8 cellular contexts compared by ENCODE assay signal in the genomic region with DNA sequence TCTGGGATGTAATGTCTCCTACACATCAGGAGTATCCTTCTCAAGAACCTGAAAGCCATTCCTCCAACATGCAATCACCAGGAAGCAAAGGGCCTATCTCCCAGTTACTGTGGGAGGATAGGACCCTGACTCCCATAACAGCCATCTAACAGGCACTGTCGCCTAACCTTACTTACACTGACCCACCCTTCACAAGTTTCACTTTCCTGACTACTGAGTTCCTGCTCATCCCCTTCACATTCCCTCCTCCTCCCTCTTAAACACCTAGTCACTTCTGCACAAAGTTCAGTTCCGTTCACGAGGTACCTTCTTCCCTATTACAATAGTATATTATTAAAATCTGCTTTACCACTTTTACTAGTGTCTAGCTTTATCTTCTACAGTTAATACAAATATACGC. TPM values are rescaled to one million over a fixed set of nuclear protein-coding genes. Genes with fewer than 3 reads are reported as not detected.
DNase-seq lines count a peak whose midpoint lies in the region; ATAC-seq and TF ChIP-seq lines count a peak whose summit lies in the region.

No MANE protein-coding gene starts in this region.

- H3K27ac Mint-ChIP-seq in brain, result peak overlapping the region in 1 of 5 experiments; percentile 4

- H3K4me1 Mint-ChIP-seq in brain, result peaks cover 47% of the 10 kb centered on the region

- TF ChIP-seq CTCF in BJ (IDR thresholded peaks at IDR 0.05; ENCODE audit: insufficient read depth, low read depth, low read length) (no peak), brain (conservative IDR thresholded peaks at IDR 0.05) (no peak)

- H3K9ac ChIP-seq in HUES48 (ENCODE audit: low read depth, low read length), result no peak overlapping the region

- H3K4me1 ChIP-seq in HUES48 (ENCODE audit: control insufficient read depth, insufficient read depth, low read length) (peaks cover 24% of the 10 kb centered on the region), muscle layer of duodenum (ENCODE audit: control insufficient read depth in 1 of 2, insufficient read depth in 2 of 2, low read length in 2 of 2) (peaks cover 6 to 40% of the 10 kb centered on the region in 2 donors)

- H3K27ac ChIP-seq in HUES48 (ENCODE audit: low read depth, low read length) (no peak overlapping the region), muscle layer of duodenum (ENCODE audit: low read length) (no peak overlapping the region)

- CTCF ChIA-PET in BJ (lab: Yijun Ruan, JAX), result interaction anchor here (2.4 to 4.1 kb wide), 2 partner anchors 13 to 107 kb away, joined by 8 to 17 read pairs; no protein-coding TSS in a partner anchor

- H3K4me3 Mint-ChIP-seq in brain, result peak overlapping the region; percentile 71 to 88 (median 83)

- H3K4me3 ChIP-seq in BJ (ENCODE audit: low read depth, low read length) (peak overlapping the region; percentile 86), HUES48 (ENCODE audit: low read depth, low read length) (peak overlapping the region; percentile 88), muscle layer of duodenum (ENCODE audit: low read depth in 1 of 2, low read length in 2 of 2) (peak overlapping the region; percentile 62 to 86)

- POLR2A ChIA-PET in BJ (lab: Charles Lee), result no interaction called here

- H3K9me3 ChIP-seq in HUES48 (ENCODE audit: control insufficient read depth, insufficient read depth, low read length), result no peaks in the 10 kb centered on the region
- no peaks in the 10 kb centered on the region for H3K9me3 ChIP-seq in muscle layer of duodenum (ENCODE audit: control insufficient read depth in 1 of 2, low read length in 2 of 2)

- DNase-seq in BJ (ENCODE audit: low read depth) (no peak), dedifferentiated amniotic fluid mesenchymal stem cell (ENCODE audit: extremely low spot score) (no peak), Ammon's horn (ENCODE audit: low spot score) (no peak)
- DNase-seq in activated CD4-positive, CD25-positive, alpha-beta regulatory T cell treated with anti-CD3 and anti-CD28 coated beads, Interleukin-2, amount 50 U/mL, for 72 hours, result no peak

- peaks cover 4% of the 10 kb centered on the region for H3K27me3 Mint-ChIP-seq in brain

- H3K36me3 ChIP-seq in BJ (ENCODE audit: control insufficient read depth, insufficient read depth, low read length) (peaks cover 2% of the 10 kb centered on the region; the same call in 1 of the 2 replicates), HUES48 (ENCODE audit: control insufficient read depth, insufficient read depth, low read length) (no peaks in the 10 kb centered on the region), muscle layer of duodenum (ENCODE audit: control insufficient read depth in 1 of 2, insufficient read depth in 2 of 2, low read length in 2 of 2) (no peaks in the 10 kb centered on the region)

- ATAC-seq in GM19395 (IDR thresholded peaks at IDR 0.05; ENCODE audit: unreplicated experiment), result no peak

- H3K36me3 Mint-ChIP-seq in brain, result peaks cover 50% of the 10 kb centered on the region

- H3K9me3 Mint-ChIP-seq in brain, result peaks cover 0 to 12% (median 3%) of the 10 kb centered on the region in 5 experiments

- H3K27me3 ChIP-seq in BJ (ENCODE audit: control insufficient read depth, insufficient read depth, low read length), result no peaks in the 10 kb centered on the region
- H3K27me3 ChIP-seq in HUES48 (ENCODE audit: control insufficient read depth, insufficient read depth, low read length), result peaks cover 39% of the 10 kb centered on the region
- H3K27me3 ChIP-seq in muscle layer of duodenum (ENCODE audit: low read depth, low read length), result no peaks in the 10 kb centered on the region

RNA-seq across cellular contexts. Expression of a gene that starts 1.3 kb away (rescaled TPM):
- polyA plus RNA-seq in BJ (2011; rRNA removed), result 0.49 and 0.50 TPM in 2 replicates
- polyA minus RNA-seq in BJ (2011; rRNA and poly(A)+ RNA removed), result 0.10 and 0.52 TPM in 2 replicates
- 1.1 TPM for polyA plus RNA-seq in brain (ENCODE audit: insufficient read depth, low read depth, low replicate concordance)

RNA-seq across cellular contexts. Expression of a gene that starts 1.5 kb away (rescaled TPM):
- polyA plus RNA-seq in BJ (2011; rRNA removed) (1.9 and 2.1 TPM in 2 replicates), brain (ENCODE audit: insufficient read depth, low read depth, low replicate concordance) (2.7 TPM)
- 1.5 and 1.6 TPM in 2 replicates for polyA minus RNA-seq in BJ (2011; rRNA and poly(A)+ RNA removed)
